Comparison of ENCODE assay signal across 27 cellular contexts in the genomic region with DNA sequence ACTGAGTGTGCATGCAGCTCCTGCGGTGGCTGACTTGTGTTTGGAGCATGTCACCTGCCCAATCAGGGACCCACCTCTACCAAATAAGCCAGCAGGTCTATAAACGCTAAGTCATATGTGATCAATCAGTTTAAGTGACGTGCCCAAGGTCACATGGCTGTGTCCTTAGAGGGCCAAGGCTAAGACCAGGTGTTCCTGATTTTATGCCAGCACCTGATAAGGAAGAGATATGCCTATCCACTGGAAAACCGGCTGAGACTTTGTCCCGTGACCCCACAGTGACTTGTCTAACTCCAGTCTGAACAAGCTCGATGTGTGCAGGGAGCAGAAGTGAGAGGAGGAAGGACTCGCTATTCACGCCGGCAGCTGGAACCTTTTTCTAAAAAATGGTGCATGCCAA. TPM values are rescaled to one million over a fixed set of nuclear protein-coding genes. Genes with fewer than 3 reads are reported as not detected.
DNase-seq lines count a peak whose midpoint lies in the region; ATAC-seq and TF ChIP-seq lines count a peak whose summit lies in the region.
"Had no signal": no experiment of that assay in that cellular context is flagged by ENCODE, and none has a peak within 500 bp of the region (broad histone marks: within the 10 kb centered on the region; RNA-seq: fewer than 3 reads in every experiment).

No MANE protein-coding gene starts in this region.

- ATAC-seq in IMR-90 (ENCODE audit: low read depth) (no peak), GM21381 (IDR thresholded peaks at IDR 0.05; ENCODE audit: unreplicated experiment) (no peak)
- no peak for ATAC-seq in activated T-cell treated with anti-CD3 and anti-CD28 coated beads, Interleukin-2, amount 50 U/mL, for 4 hours
- ATAC-seq: activated CD4-positive, CD25-positive, alpha-beta regulatory T cell treated with anti-CD3 and anti-CD28 coated beads, Interleukin-2, amount 50 U/mL, for 24 hours; natural killer cell; stimulated activated memory B cell treated with anti-CD40 and anti-IgM and Interleukin-4, amounts not matched to agents 10 μg/mL and 1 μg/mL and 100 μg/mL, for 72 hours had no signal

- H3K27me3 Mint-ChIP-seq in endodermal cell (ENCODE audit: insufficient read depth): peaks cover 9% of the 10 kb centered on the region
- H3K27me3 Mint-ChIP-seq in activated T-cell treated with anti-CD3 and anti-CD28 coated beads, Interleukin-2, amount 50 U/mL, for 4 hours (ENCODE audit: low read depth): no peaks in the 10 kb centered on the region
- H3K27me3 Mint-ChIP-seq: B cell; IgD-negative memory B cell; stimulated activated memory B cell treated with anti-CD40 and anti-IgM and Interleukin-4, amounts not matched to agents 10 μg/mL and 1 μg/mL and 100 μg/mL, for 72 hours had no signal

- H3K79me1 ChIP-seq in IMR-90 (ENCODE audit: low read depth in 1 of 2, low read length in 2 of 2): no peaks in the 10 kb centered on the region

- no peak overlapping the region for H2BK5ac ChIP-seq in IMR-90 (ENCODE audit: low read depth, low read length, poor library complexity, severe bottlenecking)

- no peak overlapping the region for H3K56ac ChIP-seq in IMR-90 (ENCODE audit: extremely low read depth, insufficient read depth, low read length)

- no peak for TF ChIP-seq RAD21 in IMR-90 (IDR thresholded peaks at IDR 0.05; ENCODE audit: low read length)

- no peak overlapping the region for H3K23ac ChIP-seq in IMR-90 (ENCODE audit: low read depth, low read length)

- no peak for TF ChIP-seq CTCF in C4-2B (conservative IDR thresholded peaks at IDR 0.05)
- no peak for TF ChIP-seq CTCF in IMR-90 (conservative IDR thresholded peaks at IDR 0.05; ENCODE audit: low read depth, low read length)
- TF ChIP-seq CTCF in endodermal cell (conservative IDR thresholded peaks at IDR 0.05): no peak

- H3K36me3 ChIP-seq in IMR-90 (ENCODE audit: control insufficient read depth, insufficient read depth, low read length) (no peaks in the 10 kb centered on the region), endodermal cell (ENCODE audit: control insufficient read depth, insufficient read depth, low read length) (no peaks in the 10 kb centered on the region)
- H3K36me3 ChIP-seq: HAP-1, heart right ventricle, lower lobe of right lung, upper lobe of right lung had no signal

- H3K27ac ChIP-seq in C4-2B (peak overlapping the region; percentile 11; the same call in 1 of the 2 replicates), IMR-90 (ENCODE audit: insufficient read depth, low read length) (no peak overlapping the region), endodermal cell (ENCODE audit: low read depth, low read length) (no peak overlapping the region)
- H3K27ac ChIP-seq: heart right ventricle, lower lobe of right lung, upper lobe of right lung had no signal

- no peak for TF ChIP-seq POLR2A in IMR-90 (IDR thresholded peaks at IDR 0.05; ENCODE audit: low read depth, low read length)

- H3K4me2 ChIP-seq in IMR-90 (ENCODE audit: low read depth, low read length): no peak overlapping the region

- H3K27ac Mint-ChIP-seq in endodermal cell: peak overlapping the region; percentile 58
- H3K27ac Mint-ChIP-seq: B cell; IgD-negative memory B cell; natural killer cell; stimulated activated memory B cell treated with anti-CD40 and anti-IgM and Interleukin-4, amounts not matched to agents 10 μg/mL and 1 μg/mL and 100 μg/mL, for 72 hours had no signal

- H3K4ac ChIP-seq in IMR-90 (ENCODE audit: low read depth, low read length): no peak overlapping the region

- dilution Hi-C loops in IMR-90 (cut with HindIII; ENCODE audit: low sequenced_read_pairs, unreplicated experiment): no loop called here

- H2BK15ac ChIP-seq in IMR-90 (ENCODE audit: low read depth, low read length): no peak overlapping the region

- H3K4me1 ChIP-seq in IMR-90 (ENCODE audit: control insufficient read depth, insufficient read depth, low read length) (no peaks in the 10 kb centered on the region), endodermal cell (ENCODE audit: control insufficient read depth, insufficient read depth, low read length) (peaks cover 28% of the 10 kb centered on the region)
- H3K4me1 ChIP-seq: HAP-1 had no signal

- BruUV-seq in IMR-90 (replicated peaks; lab: Mats Ljungman, UMichigan): no TSS peak

- DNase-seq in IMR-90: no peak
- DNase-seq in endodermal cell: no peak
- DNase-seq in posterior vena cava (ENCODE audit: low spot score): peak; percentile 34
- no peak for DNase-seq in SHP77 (lab: John Stamatoyannopoulos, UW)
- no peak for DNase-seq in activated T-cell treated with anti-CD3 and anti-CD28 coated beads, Interleukin-2, amount 50 U/mL, for 4 hours
- DNase-seq: activated CD4-positive, alpha-beta T cell treated with anti-CD3 and anti-CD28 coated beads, Interleukin-2, amount 50 U/mL, for 48 hours; activated naive CD4-positive, alpha-beta T cell; central memory CD4-positive, alpha-beta T cell; dermis blood vessel endothelial cell; foreskin melanocyte; heart right ventricle; midbrain; natural killer cell; NCI-H1930; NK-92 treated with Interleukin-12 subunit alpha and Interleukin-12 subunit beta, amount 100 ng/mL, for 24 hours; occipital lobe; SHP77 treated with DMSO at 0.1 percent for 48 hours; T-helper 2 cell; upper lobe of right lung had no signal

- H4K5ac ChIP-seq in IMR-90 (ENCODE audit: low read depth, low read length): no peak overlapping the region

- no peak overlapping the region for H3K18ac ChIP-seq in IMR-90 (ENCODE audit: low read depth, low read length)

- H2AK9ac ChIP-seq in IMR-90 (replicated peaks; ENCODE audit: low read depth, low read length, poor library complexity): peak overlapping the region; percentile 65

- no peak overlapping the region for H3K14ac ChIP-seq in IMR-90 (replicated peaks; ENCODE audit: low read depth, low read length)

- peaks cover 64% of the 10 kb centered on the region for H3K27me3 ChIP-seq in IMR-90 (ENCODE audit: control insufficient read depth, insufficient read depth, low read length)
- peaks cover 20% of the 10 kb centered on the region for H3K27me3 ChIP-seq in endodermal cell (ENCODE audit: control insufficient read depth, insufficient read depth, low read length, poor library complexity, severe bottlenecking)
- H3K27me3 ChIP-seq: heart right ventricle, upper lobe of right lung had no signal

- H2BK120ac ChIP-seq in IMR-90 (ENCODE audit: low read depth, low read length): no peak overlapping the region

- H4K8ac ChIP-seq in IMR-90 (ENCODE audit: low read depth in 2 of 2, low read length in 2 of 2): no peak overlapping the region

- no peak overlapping the region for H3K9ac ChIP-seq in IMR-90 (ENCODE audit: low read depth, low read length)
- peak overlapping the region; percentile 11 for H3K9ac ChIP-seq in endodermal cell (ENCODE audit: extremely low read depth, low read length, poor library complexity, severe bottlenecking)

- H3K9me3 ChIP-seq in IMR-90 (ENCODE audit: control insufficient read depth, insufficient read depth, low read length) (no peaks in the 10 kb centered on the region), endodermal cell (ENCODE audit: control insufficient read depth, low read length) (no peaks in the 10 kb centered on the region)
- H3K9me3 ChIP-seq: HAP-1, heart right ventricle, lower lobe of right lung, upper lobe of right lung had no signal

- in situ Hi-C loops in IMR-90 (cut with MboI; ENCODE audit: low sequenced_read_pairs): no loop called here

- no peak overlapping the region for H2BK20ac ChIP-seq in IMR-90 (ENCODE audit: low read depth, low read length)

- no peak overlapping the region for H4K91ac ChIP-seq in IMR-90 (ENCODE audit: insufficient read depth, low read depth, low read length)

- H3K9me3 Mint-ChIP-seq in endodermal cell: no peaks in the 10 kb centered on the region
- no peaks in the 10 kb centered on the region for H3K9me3 Mint-ChIP-seq in activated T-cell treated with anti-CD3 and anti-CD28 coated beads, Interleukin-2, amount 50 U/mL, for 4 hours
- H3K9me3 Mint-ChIP-seq: IgD-negative memory B cell; natural killer cell; stimulated activated memory B cell treated with anti-CD40 and anti-IgM and Interleukin-4, amounts not matched to agents 10 μg/mL and 1 μg/mL and 100 μg/mL, for 72 hours had no signal

- H2AK5ac ChIP-seq in IMR-90 (ENCODE audit: low read depth, low read length): no peak overlapping the region

- POLR2A ChIA-PET in IMR-90 (lab: Charles Lee; ENCODE audit: unreplicated experiment): no interaction called here

- H3K36me3 Mint-ChIP-seq in endodermal cell (ENCODE audit: low read depth): no peaks in the 10 kb centered on the region
- H3K36me3 Mint-ChIP-seq in activated T-cell treated with anti-CD3 and anti-CD28 coated beads, Interleukin-2, amount 50 U/mL, for 4 hours (ENCODE audit: insufficient read depth): peaks cover 2% of the 10 kb centered on the region
- H3K36me3 Mint-ChIP-seq: natural killer cell had no signal

- no peak overlapping the region for H3K4me3 Mint-ChIP-seq in endodermal cell
- no peak overlapping the region for H3K4me3 Mint-ChIP-seq in activated T-cell treated with anti-CD3 and anti-CD28 coated beads, Interleukin-2, amount 50 U/mL, for 4 hours
- H3K4me3 Mint-ChIP-seq: B cell; IgD-negative memory B cell; natural killer cell; stimulated activated memory B cell treated with anti-CD40 and anti-IgM and Interleukin-4, amounts not matched to agents 10 μg/mL and 1 μg/mL and 100 μg/mL, for 72 hours had no signal

- no peaks in the 10 kb centered on the region for H3K9me1 ChIP-seq in IMR-90 (ENCODE audit: insufficient read depth, low read length)

- H3K4me3 ChIP-seq in IMR-90 (ENCODE audit: insufficient read depth, low read depth, low read length): no peak overlapping the region
- H3K4me3 ChIP-seq in endodermal cell (ENCODE audit: low read length): no peak overlapping the region
- H3K4me3 ChIP-seq: HAP-1, heart right ventricle, lower lobe of right lung, upper lobe of right lung had no signal

- CTCF ChIA-PET in IMR-90 (lab: Yijun Ruan, JAX): no interaction called here

- H3K4me1 Mint-ChIP-seq in endodermal cell: peaks cover 36% of the 10 kb centered on the region
- H3K4me1 Mint-ChIP-seq in activated T-cell treated with anti-CD3 and anti-CD28 coated beads, Interleukin-2, amount 50 U/mL, for 4 hours (ENCODE audit: low read depth): peaks cover 5% of the 10 kb centered on the region

- WGBS in IMR-90 (ENCODE audit: extremely low coverage in 2 of 2, insufficient read length in 1 of 2), 2 experiments: 44% methylated on average over 4 of the region's 9 CpGs; no CpG with 5 or more reads in 1 of the 2 experiments
- WGBS in endodermal cell (ENCODE audit: insufficient coverage in 1 of 2, insufficient read length in 1 of 2), 2 experiments: 89 to 91% methylated on average over 6 to 9 of the region's 9 CpGs

- H4K20me1 ChIP-seq in IMR-90 (ENCODE audit: insufficient read depth, low read length): no peaks in the 10 kb centered on the region

- peak overlapping the region; percentile 21 for H2AFZ ChIP-seq in IMR-90 (replicated peaks; ENCODE audit: low read length, poor library complexity)

- intact Hi-C loops in IMR-90 (cut with micrococcal nuclease) (no loop called here), posterior vena cava (cut with DNase I) (no loop called here)

RNA-seq across cellular contexts. Expression of a gene that starts 57.1 kb away (rescaled TPM):
- total RNA-seq in IMR-90 (2012; rRNA removed) (15.4 and 25.6 TPM in 2 replicates), endodermal cell (10 to 100 TPM; 17.2 to 20.7 TPM), posterior vena cava (10 to 100 TPM; 91.8 to 94.2 TPM)
- polyA plus RNA-seq in IMR-90 (2012; rRNA removed): 17.5 and 21.6 TPM in 2 replicates
- polyA plus RNA-seq in IMR-90 (2012; cell fraction: cytosol; rRNA removed): 5.2 and 6.0 TPM in 2 replicates
- polyA plus RNA-seq in IMR-90 (2012; cell fraction: nucleus; rRNA removed; ENCODE audit: low replicate concordance): 7.8 and 39.5 TPM in 2 replicates
- 13.3 TPM for polyA plus RNA-seq in endodermal cell (2013, experiment 1 of 2)
- polyA plus RNA-seq in endodermal cell (2013, experiment 2 of 2): 15.2 TPM
- 10 to 100 TPM; 28.6 to 31.5 (median 29.3) TPM for total RNA-seq in activated T-cell treated with anti-CD3 and anti-CD28 coated beads, Interleukin-2, amount 50 U/mL, for 4 hours
